In the genomic region with DNA sequence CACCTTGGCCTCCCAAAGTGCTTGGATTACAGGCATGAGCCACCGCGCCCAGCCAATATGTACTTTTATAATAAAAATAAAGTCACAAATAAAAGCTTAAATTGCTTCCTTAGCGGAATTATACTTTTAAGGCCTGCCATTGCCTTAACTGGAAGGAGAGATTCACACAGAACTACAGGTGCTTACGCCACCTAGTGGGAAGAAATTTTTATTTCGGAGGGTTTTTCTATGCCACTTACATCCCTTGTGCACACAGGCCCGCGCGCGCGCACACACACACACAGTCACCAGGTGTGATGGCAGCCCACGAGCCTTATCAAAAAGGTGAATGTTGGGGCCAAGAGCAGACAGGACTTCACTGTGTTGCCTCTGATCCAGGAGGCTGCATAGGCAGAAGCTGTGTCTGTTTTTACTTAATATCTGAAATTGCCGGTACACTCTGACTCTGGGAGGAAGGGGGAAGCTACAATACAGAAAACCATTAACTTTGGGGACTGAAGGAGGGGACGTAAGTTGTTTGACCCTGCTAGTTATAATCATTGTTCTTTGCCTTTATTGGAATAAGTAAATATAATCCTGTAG, we compare ENCODE assay signal across 8 cellular contexts.
DNase-seq lines count a peak whose midpoint lies in the region; ATAC-seq and TF ChIP-seq lines count a peak whose summit lies in the region.

No MANE protein-coding gene starts in this region.

- H3K9me3 Mint-ChIP-seq in CD4-positive, alpha-beta T cell: no peaks in the 10 kb centered on the region
- no peaks in the 10 kb centered on the region for H3K9me3 Mint-ChIP-seq in activated naive CD8-positive, alpha-beta T cell treated with anti-CD3 and anti-CD28 coated beads, Interleukin-2, amount 50 U/mL, for 24 hours

- TF ChIP-seq CTCF in CD4-positive, alpha-beta T cell (IDR thresholded peaks at IDR 0.05): peak; percentile 51
- no peak for TF ChIP-seq CTCF in HEK293 (tag by site-specific recombination; IDR thresholded peaks at IDR 0.05)
- TF ChIP-seq CTCF in psoas muscle (IDR thresholded peaks at IDR 0.05): peak; percentile 64

- H3K27ac ChIP-seq in CD4-positive, alpha-beta T cell (ENCODE audit: low read depth, low read length): no peak overlapping the region
- H3K27ac ChIP-seq in HEK293 (ENCODE audit: extremely low read depth, low read depth, low read length) (no peak overlapping the region), psoas muscle (no peak overlapping the region)

- POLR2A ChIA-PET in CD4-positive, alpha-beta T cell (lab: Charles Lee): no interaction called here
- POLR2A ChIA-PET in HEK293 (lab: Yijun Ruan, JAX): no interaction called here

- CTCF ChIA-PET in CD4-positive, alpha-beta T cell (lab: Charles Lee): no interaction called here
- CTCF ChIA-PET in HEK293 (lab: Yijun Ruan, JAX): interaction anchor here (0.5 to 3.2 kb wide), 32 partner anchors 9 to 1702 kb away, joined by 3 to 28 read pairs (median 4); no protein-coding TSS in a partner anchor

- H3K36me3 Mint-ChIP-seq in CD4-positive, alpha-beta T cell (ENCODE audit: low read depth): no peaks in the 10 kb centered on the region
- no peaks in the 10 kb centered on the region for H3K36me3 Mint-ChIP-seq in activated naive CD8-positive, alpha-beta T cell treated with anti-CD3 and anti-CD28 coated beads, Interleukin-2, amount 50 U/mL, for 24 hours (ENCODE audit: low read depth)

- intact Hi-C loops in CD4-positive, alpha-beta T cell (cut with DNase I, micrococcal nuclease): loop anchor here (10.0 kb wide), 3 partner anchors 202 to 1662 kb away; no protein-coding TSS in a partner anchor
- intact Hi-C loops in left cardiac atrium (cut with DNase I) (loop anchor here in 1 of 2 donors (5.0 to 10.0 kb wide), 3 partner anchors 412 to 838 kb away; no protein-coding TSS in a partner anchor), psoas muscle (cut with DNase I) (loop anchor here in 1 of 2 donors (5.0 kb wide), 1 partner anchor 670 kb away; no protein-coding TSS in a partner anchor)

- H3K9me3 ChIP-seq in CD4-positive, alpha-beta T cell (ENCODE audit: control insufficient read depth, low read length): no peaks in the 10 kb centered on the region
- no peaks in the 10 kb centered on the region for H3K9me3 ChIP-seq in HEK293 (ENCODE audit: control insufficient read depth, insufficient read depth, low read depth, low read length)
- no peaks in the 10 kb centered on the region for H3K9me3 ChIP-seq in psoas muscle

- ATAC-seq in CD4-positive, alpha-beta T cell (ENCODE audit: poor library complexity): no peak
- peak; percentile 11 for ATAC-seq in activated naive CD8-positive, alpha-beta T cell treated with anti-CD3 and anti-CD28 coated beads, Interleukin-2, amount 50 U/mL, for 24 hours
- ATAC-seq in left cardiac atrium (peak; percentile 12 to 48), psoas muscle (peak in 3 of 4 donors; percentile 58 to 70 (median 60)), HG03565 (IDR thresholded peaks at IDR 0.05; ENCODE audit: unreplicated experiment) (no peak)
- ATAC-seq in activated CD4-positive, CD25-positive, alpha-beta regulatory T cell treated with anti-CD3 and anti-CD28 coated beads, Interleukin-2, amount 50 U/mL, for 24 hours: no peak

- no peak overlapping the region for H3K4me3 ChIP-seq in HEK293 (ENCODE audit: low read depth, low read length)
- no peak overlapping the region for H3K4me3 ChIP-seq in psoas muscle

- H3K36me3 ChIP-seq in HEK293 (ENCODE audit: control insufficient read depth in 2 of 2, insufficient read depth in 1 of 2, low read length in 2 of 2): no peaks in the 10 kb centered on the region
- no peaks in the 10 kb centered on the region for H3K36me3 ChIP-seq in psoas muscle (ENCODE audit: insufficient read depth in 1 of 2, low read depth in 1 of 2)

- peaks cover 1% of the 10 kb centered on the region for H3K27me3 Mint-ChIP-seq in CD4-positive, alpha-beta T cell
- H3K27me3 Mint-ChIP-seq in activated naive CD8-positive, alpha-beta T cell treated with anti-CD3 and anti-CD28 coated beads, Interleukin-2, amount 50 U/mL, for 24 hours: no peaks in the 10 kb centered on the region

- no peaks in the 10 kb centered on the region for H3K4me1 Mint-ChIP-seq in CD4-positive, alpha-beta T cell (ENCODE audit: low read depth)
- no peaks in the 10 kb centered on the region for H3K4me1 Mint-ChIP-seq in activated naive CD8-positive, alpha-beta T cell treated with anti-CD3 and anti-CD28 coated beads, Interleukin-2, amount 50 U/mL, for 24 hours

- no peaks in the 10 kb centered on the region for H3K27me3 ChIP-seq in CD4-positive, alpha-beta T cell (ENCODE audit: control insufficient read depth, insufficient read depth, low read length)
- H3K27me3 ChIP-seq in psoas muscle (ENCODE audit: insufficient read depth in 3 of 3, low read length in 2 of 3): no peaks in the 10 kb centered on the region

- 57 to 68% (median 61%) methylated on average over 13 of the region's 13 CpGs for WGBS in psoas muscle, 3 donors

- no peak overlapping the region for H3K4me3 Mint-ChIP-seq in CD4-positive, alpha-beta T cell
- no peak overlapping the region for H3K4me3 Mint-ChIP-seq in activated naive CD8-positive, alpha-beta T cell treated with anti-CD3 and anti-CD28 coated beads, Interleukin-2, amount 50 U/mL, for 24 hours

- DNase-seq in CD4-positive, alpha-beta T cell: peak in 1 of 10 experiments; percentile 5
- DNase-seq in NCI-H524 treated with DMSO at 0.1 percent for 48 hours (lab: John Stamatoyannopoulos, UW): peak; percentile 2
- peak; percentile 5 for DNase-seq in activated naive CD8-positive, alpha-beta T cell treated with anti-CD3 and anti-CD28 coated beads, Interleukin-2, amount 50 U/mL, for 24 hours
- peak; percentile 29 for DNase-seq in left cardiac atrium
- no peak for DNase-seq in psoas muscle

- no peak overlapping the region for H3K27ac Mint-ChIP-seq in CD4-positive, alpha-beta T cell
- no peak overlapping the region for H3K27ac Mint-ChIP-seq in activated naive CD8-positive, alpha-beta T cell treated with anti-CD3 and anti-CD28 coated beads, Interleukin-2, amount 50 U/mL, for 24 hours

- H3K4me1 ChIP-seq in HEK293 (ENCODE audit: control insufficient read depth, insufficient read depth, low read length) (no peaks in the 10 kb centered on the region), psoas muscle (no peaks in the 10 kb centered on the region)

TF ChIP-seq in HEK293, 187 proteins besides CTCF, POLR2A, EP300 and RAD21:
- TF ChIP-seq SP3 (tag by site-specific recombination; IDR thresholded peaks at IDR 0.05) (no peak), ZNF221 (tag by site-specific recombination; IDR thresholded peaks at IDR 0.05; ENCODE audit: borderline replicate concordance) (no peak), ZIC2 (tag by site-specific recombination; IDR thresholded peaks at IDR 0.05) (no peak), ZNF660 (tag by site-specific recombination; IDR thresholded peaks at IDR 0.05) (0 out of 2 replicates have a peak, but pooled peaks have one; percentile 39), ZNF2 (tag by site-specific recombination; IDR thresholded peaks at IDR 0.05) (peak; percentile 77), HOXD13 (CRISPR knock-in tag; IDR thresholded peaks at IDR 0.05; ENCODE audit: borderline replicate concordance) (no peak), HOXA7 (CRISPR knock-in tag; IDR thresholded peaks at IDR 0.05; ENCODE audit: borderline replicate concordance) (no peak), ZNF654 (tag by site-specific recombination; IDR thresholded peaks at IDR 0.05; ENCODE audit: low read depth) (peak; percentile 62)
TF ChIP-seq in HEK293: peak in this region for 3.

Comparison
In these comparisons a context has a peak if more than half of its experiments do, and no peak if none do; other contexts are left out.
1. ATAC-seq: peak in activated naive CD8-positive, alpha-beta T cell treated with anti-CD3 and anti-CD28 coated beads, Interleukin-2, amount 50 U/mL, for 24 hours (single experiment), left cardiac atrium (2 of 2) and psoas muscle (3 of 4); none in CD4-positive, alpha-beta T cell (single experiment), HG03565 (single experiment) and activated CD4-positive, CD25-positive, alpha-beta regulatory T cell treated with anti-CD3 and anti-CD28 coated beads, Interleukin-2, amount 50 U/mL, for 24 hours (0 of 2).
2. DNase-seq: peak in NCI-H524 treated with DMSO at 0.1 percent for 48 hours (single experiment), activated naive CD8-positive, alpha-beta T cell treated with anti-CD3 and anti-CD28 coated beads, Interleukin-2, amount 50 U/mL, for 24 hours (single experiment) and left cardiac atrium (single experiment); none in psoas muscle (0 of 2).